In the genomic region with DNA sequence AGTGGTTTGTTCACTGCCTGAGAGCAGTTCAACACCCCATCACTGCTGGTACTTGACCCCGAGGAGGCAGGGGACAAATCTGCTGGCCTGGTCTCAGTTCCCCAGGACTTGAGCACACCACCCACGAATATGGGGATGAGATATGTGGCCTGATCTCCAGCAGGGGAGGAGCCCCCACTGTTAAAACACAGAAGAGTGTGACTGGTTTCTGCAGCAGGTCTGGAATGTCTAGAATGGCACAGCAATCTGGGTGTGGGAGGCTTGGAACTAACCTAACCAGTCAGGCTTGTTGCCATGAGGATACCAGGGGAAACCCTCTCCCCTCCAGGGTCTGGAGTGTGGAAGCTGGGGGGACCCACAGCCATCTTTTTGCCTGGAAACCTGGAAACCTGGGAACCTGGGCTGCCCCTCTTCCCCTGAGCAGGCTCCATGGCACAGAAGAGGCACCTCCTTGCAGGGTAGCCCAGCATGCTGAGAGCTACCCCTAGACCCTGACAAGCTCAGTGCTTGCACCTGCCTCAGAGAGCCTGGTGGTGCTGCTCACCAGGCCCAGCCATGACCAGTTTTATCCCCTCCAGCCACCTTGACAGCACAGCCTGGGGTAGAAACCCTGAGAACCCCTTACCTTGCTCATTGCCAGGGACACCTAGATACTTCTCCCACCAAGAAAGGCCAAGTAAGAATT, we compare ENCODE assay signal across 17 cellular contexts.
A peak's percentile ranks its signal among the peaks of the same experiment; 100 is the strongest.
DNase-seq lines count a peak whose midpoint lies in the region; ATAC-seq, FAIRE-seq and TF ChIP-seq lines count a peak whose summit lies in the region.
"Had no signal": no experiment of that assay in that cellular context is flagged by ENCODE, and none has a peak within 500 bp of the region (broad histone marks: within the 10 kb centered on the region; RNA-seq: fewer than 3 reads in every experiment).

No MANE protein-coding gene starts in this region.

- ATAC-seq in WTC11 (peak; percentile 36; the same call in 1 of the 2 replicates), upper lobe of right lung (peak; percentile 21), GM18858 (IDR thresholded peaks at IDR 0.05; ENCODE audit: unreplicated experiment) (no peak)
- ATAC-seq: A549; CD8-positive, alpha-beta T cell had no signal

- H2AK5ac ChIP-seq in H1 (ENCODE audit: low read depth, low read length) (no peak overlapping the region), mesendoderm (ENCODE audit: low read length) (no peak overlapping the region)

- H3K79me2 ChIP-seq in H1 (ENCODE audit: control insufficient read depth in 1 of 2, insufficient read depth in 2 of 2, low read length in 2 of 2) (no peaks in the 10 kb centered on the region), mesendoderm (ENCODE audit: control insufficient read depth, insufficient read depth, low read length) (no peaks in the 10 kb centered on the region), hepatocyte (no peaks in the 10 kb centered on the region)

- H3K4me1 Mint-ChIP-seq in WTC11: no peaks in the 10 kb centered on the region
- H3K4me1 Mint-ChIP-seq: CD14-positive monocyte had no signal

- H4K91ac ChIP-seq in H1 (replicated peaks; ENCODE audit: insufficient read length, low read length): no peak overlapping the region

- H3K27ac Mint-ChIP-seq in WTC11: no peak overlapping the region
- H3K27ac Mint-ChIP-seq: CD14-positive monocyte; CD8-positive, alpha-beta T cell had no signal

- 86% methylated on average over 2 of the region's 2 CpGs; no CpG with 5 or more reads in 1 of the 2 experiments for WGBS in H1 (ENCODE audit: extremely low coverage in 1 of 2, insufficient coverage in 1 of 2, insufficient read length in 1 of 2, insufficient replicate concordance in 2 of 2, low coverage in 1 of 2, low lambda C conversion rate in 2 of 2, missing lambda C conversion rate in 1 of 2), 2 experiments
- no CpG with 5 or more reads among the region's 2 CpGs for WGBS in mesendoderm (ENCODE audit: extremely low coverage, insufficient coverage, low lambda C conversion rate)
- WGBS in hepatocyte (ENCODE audit: low lambda C conversion rate, missing lambda C conversion rate): 76% methylated on average over 2 of the region's 2 CpGs

- no peak for TF ChIP-seq RAD21 in H1 (IDR thresholded peaks at IDR 0.05 in 1 of 2, conservative IDR thresholded peaks at IDR 0.05 in 1 of 2; ENCODE audit: low read depth in 2 of 2, low read length in 2 of 2)

- TF ChIP-seq CTCF in WTC11 (IDR thresholded peaks at IDR 0.05) (no peak), H1 (IDR thresholded peaks at IDR 0.05; ENCODE audit: control extremely low read depth in 1 of 3, insufficient read depth in 1 of 3, low read depth in 1 of 3, low read length in 3 of 3) (no peak), upper lobe of right lung (IDR thresholded peaks at IDR 0.05) (no peak), hepatocyte (IDR thresholded peaks at IDR 0.05; ENCODE audit: poor library complexity) (no peak)

- no peak for FAIRE-seq in H1 (lab: Jason Lieb, UNC)
- FAIRE-seq: A549, GM12892 had no signal

- H3K4me1 ChIP-seq in H1 (replicated peaks in 1 of 4; ENCODE audit: control insufficient read depth in 3 of 4, insufficient read depth in 4 of 4, low read length in 3 of 4): no peaks in the 10 kb centered on the region
- no peaks in the 10 kb centered on the region for H3K4me1 ChIP-seq in mesendoderm (ENCODE audit: control insufficient read depth, low read depth, low read length)
- H3K4me1 ChIP-seq in upper lobe of right lung: no peaks in the 10 kb centered on the region
- no peaks in the 10 kb centered on the region for H3K4me1 ChIP-seq in hepatocyte (ENCODE audit: insufficient read depth)
- H3K4me1 ChIP-seq: A549 had no signal

- H2AFZ ChIP-seq in H1 (ENCODE audit: low read length) (no peak overlapping the region), hepatocyte (no peak overlapping the region)
- H2AFZ ChIP-seq: GM23248 had no signal

- DNase-seq in WTC11 (ENCODE audit: low spot score): no peak
- no peak for DNase-seq in H1 (ENCODE audit: low read depth in 1 of 2, low spot score in 2 of 2)
- peak; percentile 36 for DNase-seq in mesendoderm
- DNase-seq in upper lobe of right lung: no peak
- no peak for DNase-seq in cortex of kidney (lab: John Stamatoyannopoulos, UW)
- no peak for DNase-seq in NCI-H1694 treated with DMSO at 0.1 percent for 48 hours (lab: John Stamatoyannopoulos, UW)
- no peak for DNase-seq in hepatocyte (ENCODE audit: low spot score)
- DNase-seq: CD8-positive, alpha-beta T cell; COR-L47; DND-41; GDM1; GM23248; H7 had no signal

- no peak for TF ChIP-seq EP300 in H1 (IDR thresholded peaks at IDR 0.05; ENCODE audit: borderline replicate concordance in 1 of 2, low read depth in 2 of 2, low read length in 2 of 2)

- H3K27me3 ChIP-seq in H1 (replicated peaks in 1 of 4; ENCODE audit: control insufficient read depth in 3 of 4, extremely low read depth in 1 of 4, insufficient read depth in 3 of 4, low read length in 3 of 4) (no peaks in the 10 kb centered on the region), mesendoderm (ENCODE audit: insufficient read depth, low read length, poor library complexity) (no peaks in the 10 kb centered on the region), upper lobe of right lung (no peaks in the 10 kb centered on the region), hepatocyte (no peaks in the 10 kb centered on the region)

- H3K23me2 ChIP-seq in H1 (ENCODE audit: low read depth, low read length): no peaks in the 10 kb centered on the region

- H3K9me3 ChIP-seq in H1 (ENCODE audit: insufficient read depth in 2 of 2, low read depth in 1 of 2, low read length in 1 of 2) (no peaks in the 10 kb centered on the region), upper lobe of right lung (no peaks in the 10 kb centered on the region), hepatocyte (ENCODE audit: low read depth) (no peaks in the 10 kb centered on the region)
- H3K9me3 ChIP-seq: A549 had no signal

- H3K23ac ChIP-seq in H1 (ENCODE audit: insufficient read length): no peak overlapping the region
- no peak overlapping the region for H3K23ac ChIP-seq in mesendoderm (ENCODE audit: low read length)

- H2BK15ac ChIP-seq in H1 (ENCODE audit: low read length) (no peak overlapping the region), mesendoderm (replicated peaks; ENCODE audit: low read depth) (no peak overlapping the region)

- CTCF ChIA-PET in WTC11 (lab: Charles Lee): no interaction called here
- CTCF ChIA-PET in H1 (lab: Charles Lee; ENCODE audit: partially characterized antibody): interaction anchor here (0.9 kb wide), 1 partner anchor 13 kb away, joined by 3 read pairs; no protein-coding TSS in a partner anchor

- H3K79me1 ChIP-seq in H1 (ENCODE audit: low read depth, low read length): no peaks in the 10 kb centered on the region
- H3K79me1 ChIP-seq in mesendoderm (ENCODE audit: low read length): no peaks in the 10 kb centered on the region

- H3K4ac ChIP-seq in H1 (replicated peaks; ENCODE audit: insufficient read length, low read depth, low read length) (no peak overlapping the region), mesendoderm (ENCODE audit: low read depth, low read length) (no peak overlapping the region)

- no peaks in the 10 kb centered on the region for H3K9me2 ChIP-seq in hepatocyte (replicated peaks; ENCODE audit: insufficient read depth)

- no peaks in the 10 kb centered on the region for H3K27me3 Mint-ChIP-seq in WTC11 (ENCODE audit: low read depth)

- H3K18ac ChIP-seq in H1 (ENCODE audit: extremely low read depth, low read length): no peak overlapping the region
- no peak overlapping the region for H3K18ac ChIP-seq in mesendoderm (ENCODE audit: low read length)

- no peaks in the 10 kb centered on the region for H3K9me3 Mint-ChIP-seq in WTC11

- H3K36me3 Mint-ChIP-seq in WTC11: no peaks in the 10 kb centered on the region
- H3K36me3 Mint-ChIP-seq: CD14-positive monocyte; CD8-positive, alpha-beta T cell had no signal

- H3K4me3 Mint-ChIP-seq in WTC11: no peak overlapping the region
- H3K4me3 Mint-ChIP-seq: CD14-positive monocyte; CD8-positive, alpha-beta T cell had no signal

- H3K9ac ChIP-seq in H1 (replicated peaks in 1 of 4; ENCODE audit: extremely low read depth in 1 of 4, low read depth in 3 of 4, low read length in 3 of 4) (no peak overlapping the region), mesendoderm (ENCODE audit: low read length) (no peak overlapping the region)
- H3K9ac ChIP-seq: GM23248 had no signal

- H2BK5ac ChIP-seq in H1 (ENCODE audit: low read depth, low read length) (no peak overlapping the region), mesendoderm (ENCODE audit: low read length) (no peak overlapping the region)

- H2BK120ac ChIP-seq in H1 (replicated peaks; ENCODE audit: low read depth, low read length): no peak overlapping the region
- no peak overlapping the region for H2BK120ac ChIP-seq in mesendoderm (ENCODE audit: low read depth, low read length)

- no peak overlapping the region for H3K14ac ChIP-seq in H1 (ENCODE audit: insufficient read length)

- H2BK20ac ChIP-seq in H1 (ENCODE audit: low read length): no peak overlapping the region

- no peak overlapping the region for H3K4me3 ChIP-seq in H1 (ENCODE audit: extremely low read depth in 1 of 4, insufficient read depth in 2 of 4, low read depth in 3 of 4, low read length in 4 of 4)
- H3K4me3 ChIP-seq in mesendoderm (ENCODE audit: low read length): no peak overlapping the region
- H3K4me3 ChIP-seq in upper lobe of right lung: no peak overlapping the region
- no peak overlapping the region for H3K4me3 ChIP-seq in hepatocyte
- H3K4me3 ChIP-seq: A549, GM23248 had no signal

- H3K56ac ChIP-seq in H1 (replicated peaks; ENCODE audit: insufficient read length, low read depth, low read length) (no peak overlapping the region), mesendoderm (ENCODE audit: low read length) (no peak overlapping the region)

- no peak overlapping the region for H2BK12ac ChIP-seq in H1 (ENCODE audit: low read depth, low read length)

- POLR2A ChIA-PET in WTC11 (lab: Charles Lee) (no interaction called here), H1 (lab: Charles Lee; ENCODE audit: partially characterized antibody) (no interaction called here)

- H3K4me2 ChIP-seq in H1 (ENCODE audit: insufficient read depth in 1 of 2, low read depth in 2 of 2, low read length in 2 of 2) (no peak overlapping the region), mesendoderm (ENCODE audit: low read length) (no peak overlapping the region), hepatocyte (no peak overlapping the region)
- H3K4me2 ChIP-seq: A549 had no signal

- H3K36me3 ChIP-seq in H1 (ENCODE audit: control insufficient read depth in 2 of 4, insufficient read depth in 4 of 4, low read length in 3 of 4) (no peaks in the 10 kb centered on the region), mesendoderm (ENCODE audit: control insufficient read depth, insufficient read depth, low read length) (no peaks in the 10 kb centered on the region), upper lobe of right lung (no peaks in the 10 kb centered on the region), hepatocyte (replicated peaks; ENCODE audit: insufficient read depth, low read depth) (no peaks in the 10 kb centered on the region)

- H4K20me1 ChIP-seq in H1 (replicated peaks in 1 of 2; ENCODE audit: control insufficient read depth in 1 of 2, insufficient read depth in 2 of 2, low read length in 2 of 2) (no peaks in the 10 kb centered on the region), hepatocyte (ENCODE audit: insufficient read depth, poor library complexity, severe bottlenecking) (no peaks in the 10 kb centered on the region)

- intact Hi-C loops in upper lobe of right lung (cut with DNase I): no loop called here

- TF ChIP-seq POLR2A in H1 (IDR thresholded peaks at IDR 0.05; ENCODE audit: control extremely low read depth in 1 of 2, low read depth in 2 of 2, low read length in 2 of 2): no peak

- H4K5ac ChIP-seq in H1 (ENCODE audit: insufficient read length, low read depth, low read length) (no peak overlapping the region), mesendoderm (ENCODE audit: low read length) (no peak overlapping the region)

- H4K8ac ChIP-seq in H1 (ENCODE audit: extremely low read depth, insufficient read depth, low read length): peak overlapping the region; percentile 48; the same call in 1 of the 2 replicates
- no peak overlapping the region for H4K8ac ChIP-seq in mesendoderm (ENCODE audit: low read depth, low read length)

- H3K27ac ChIP-seq in H1 (ENCODE audit: low read depth, low read length): no peak overlapping the region
- H3K27ac ChIP-seq in mesendoderm (ENCODE audit: low read depth, low read length): no peak overlapping the region
- H3K27ac ChIP-seq in upper lobe of right lung: no peak overlapping the region
- H3K27ac ChIP-seq in hepatocyte: no peak overlapping the region
- H3K27ac ChIP-seq: A549, GM23248 had no signal
